Comparison of ENCODE assay signal across 3 cellular contexts in genomic region chrX:140038842-140039241, GRCh38.
"Had no signal": no experiment of that assay in that cellular context is flagged by ENCODE, and none has a peak within 500 bp of the region (broad histone marks: within the 10 kb centered on the region; RNA-seq: fewer than 3 reads in every experiment).

No MANE protein-coding gene starts in this region.

- ATAC-seq: GM12878 had no signal

- DNase-seq: GDM1, GF-D8 had no signal

- H3K4me3 ChIP-seq: GM12878 had no signal
